In genomic region chr2:109398616-109399015, GRCh38 we compare ENCODE assay signal across 21 cellular contexts.
A peak's percentile ranks its signal among the peaks of the same experiment; 100 is the strongest.
DNase-seq lines count a peak whose midpoint lies in the region; ATAC-seq and TF ChIP-seq lines count a peak whose summit lies in the region.
"Had no signal": no experiment of that assay in that cellular context is flagged by ENCODE, and none has a peak within 500 bp of the region (broad histone marks: within the 10 kb centered on the region; RNA-seq: fewer than 3 reads in every experiment).

No MANE protein-coding gene starts in this region.

- H3K36me3 ChIP-seq in GM23248 (ENCODE audit: low read depth) = no peaks in the 10 kb centered on the region
- H3K36me3 ChIP-seq in kidney epithelial cell (ENCODE audit: control insufficient read depth, insufficient read depth, low read length) = no peaks in the 10 kb centered on the region
- H3K36me3 ChIP-seq in thoracic aorta = peaks cover 7% of the 10 kb centered on the region

- H4K20me1 ChIP-seq in GM23248 (ENCODE audit: insufficient read depth) = no peaks in the 10 kb centered on the region

- ATAC-seq in thoracic aorta (ENCODE audit: insufficient number of reproducible peaks, low FRiP score, low read depth) = no peak
- no peak for ATAC-seq in activated CD4-positive, CD25-positive, alpha-beta regulatory T cell treated with anti-CD3 and anti-CD28 coated beads, Interleukin-2, amount 50 U/mL, for 24 hours
- ATAC-seq: A549; CD8-positive, alpha-beta T cell; Panc1; SK-N-SH treated with all-trans-retinoic acid at 6 μM for 48 hours had no signal

- H3K27ac ChIP-seq in GM23248 = peak overlapping the region; percentile 74
- H3K27ac ChIP-seq in thoracic aorta = peak overlapping the region; percentile 22 to 64
- H3K27ac ChIP-seq: A549 had no signal

- DNase-seq in GM23248 (peak; percentile 83), astrocyte of the spinal cord (ENCODE audit: low read depth, low spot score) (peak; percentile 39), kidney epithelial cell (ENCODE audit: low read depth) (peak; percentile 21), thoracic aorta (ENCODE audit: low spot score) (no peak), Ammon's horn (ENCODE audit: low spot score) (no peak)
- no peak for DNase-seq in activated CD4-positive, alpha-beta T cell treated with anti-CD3 and anti-CD28 coated beads for 4 hours
- DNase-seq: C1 segment of cervical spinal cord; CD8-positive, alpha-beta T cell; DMS153; H9; Kasumi-1; MM.1S; NCI-H1048; NCI-H1436; NCI-H1930; NCI-H510A; NCI-H82 had no signal

- no peaks in the 10 kb centered on the region for H3K79me2 ChIP-seq in GM23248 (ENCODE audit: insufficient read depth)

- in situ Hi-C loops in GM23248 (cut with MboI) = no loop called here
- in situ Hi-C loops in astrocyte of the spinal cord (cut with HindIII; ENCODE audit: low sequenced_read_pairs) = no loop called here

- no peaks in the 10 kb centered on the region for H3K9me2 ChIP-seq in GM23248 (ENCODE audit: insufficient read depth)

- TF ChIP-seq CTCF in astrocyte of the spinal cord (IDR thresholded peaks at IDR 0.05; ENCODE audit: low read depth, low read length) (no peak), kidney epithelial cell (IDR thresholded peaks at IDR 0.05; ENCODE audit: insufficient read depth, low read length, poor library complexity, severe bottlenecking) (no peak), thoracic aorta (IDR thresholded peaks at IDR 0.05) (no peak)

- 53 to 59% methylated on average over 20 of the region's 20 CpGs for WGBS in GM23248 (ENCODE audit: low coverage in 1 of 2, low lambda C conversion rate in 2 of 2, missing lambda C conversion rate in 2 of 2), 2 experiments

- no peaks in the 10 kb centered on the region for H3F3A ChIP-seq in GM23248 (ENCODE audit: insufficient read depth)

- H3K27me3 ChIP-seq in GM23248 (replicated peaks; ENCODE audit: insufficient read depth) (no peaks in the 10 kb centered on the region), kidney epithelial cell (ENCODE audit: control insufficient read depth, insufficient read depth, low read length) (no peaks in the 10 kb centered on the region), thoracic aorta (replicated peaks; ENCODE audit: insufficient read depth) (no peaks in the 10 kb centered on the region)

- H2AFZ ChIP-seq in GM23248 = peak overlapping the region; percentile 37; the same call in 1 of the 2 replicates

- no peaks in the 10 kb centered on the region for H3K4me1 ChIP-seq in GM23248 (ENCODE audit: insufficient read depth)
- H3K4me1 ChIP-seq in thoracic aorta (ENCODE audit: control insufficient read depth in 1 of 2, low read depth in 2 of 2) = peaks cover 11 to 46% of the 10 kb centered on the region in 2 donors
- H3K4me1 ChIP-seq: A549 had no signal

- H3K9me3 ChIP-seq in GM23248 (ENCODE audit: low read depth) (no peaks in the 10 kb centered on the region), thoracic aorta (no peaks in the 10 kb centered on the region)
- H3K9me3 ChIP-seq: A549 had no signal

- H3K4me2 ChIP-seq in GM23248 (ENCODE audit: unreplicated experiment) = peak overlapping the region; percentile 53
- H3K4me2 ChIP-seq: A549 had no signal

- H3K4me3 ChIP-seq in GM23248 (peak overlapping the region; percentile 59), astrocyte of the spinal cord (ENCODE audit: low read depth, low read length) (no peak overlapping the region), kidney epithelial cell (ENCODE audit: low read depth, low read length) (no peak overlapping the region), thoracic aorta (no peak overlapping the region)
- H3K4me3 ChIP-seq: A549 had no signal

- peak overlapping the region; percentile 74 for H3K9ac ChIP-seq in GM23248

Comparison
In these comparisons a context has a peak if more than half of its experiments do, and no peak if none do; other contexts are left out.
1. DNase-seq: peak in GM23248 (single experiment), astrocyte of the spinal cord (single experiment) and kidney epithelial cell (single experiment); none in thoracic aorta (single experiment), activated CD4-positive, alpha-beta T cell treated with anti-CD3 and anti-CD28 coated beads for 4 hours (0 of 2) and Ammon's horn (single experiment).